13 cellular contexts compared by ENCODE assay signal in the genomic region with DNA sequence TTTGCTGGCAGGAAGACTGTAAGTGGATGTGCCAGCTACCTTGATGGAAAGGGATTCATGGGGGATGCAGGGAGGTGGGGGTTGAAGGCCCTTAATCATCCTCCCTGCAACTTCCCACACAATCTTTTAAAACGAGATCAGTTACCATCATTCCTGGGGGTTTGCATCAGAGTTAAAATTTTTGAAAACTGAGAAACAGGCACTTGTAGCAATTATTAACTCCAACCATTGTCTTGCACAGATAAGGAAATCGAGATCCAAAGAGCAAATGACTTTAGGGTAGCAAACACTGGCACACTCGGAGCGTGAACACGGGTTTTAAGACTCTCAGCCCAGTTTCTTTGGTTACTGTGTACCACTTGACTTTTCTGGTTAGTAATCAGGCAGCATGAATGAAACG.
"Had no signal": no experiment of that assay in that cellular context is flagged by ENCODE, and none has a peak within 500 bp of the region (broad histone marks: within the 10 kb centered on the region; RNA-seq: fewer than 3 reads in every experiment).

No MANE protein-coding gene starts in this region.

- ATAC-seq: heart left ventricle, left colon had no signal

- H3K27me3 Mint-ChIP-seq: activated naive CD8-positive, alpha-beta T cell treated with anti-CD3 and anti-CD28 coated beads for 36 hours had no signal

- H3K4me3 Mint-ChIP-seq: activated naive CD8-positive, alpha-beta T cell treated with anti-CD3 and anti-CD28 coated beads for 36 hours; activated T-helper 1 cell treated with anti-CD3 and anti-CD28 coated beads, Interleukin-12 subunit alpha, Interleukin-12 subunit beta, Interleukin-2, Interleukin-4 antibody, amounts not matched to agents 30 ng/mL and 10 ng/mL and 1 ng/mL, durations not matched to agents 14 hours and 24 hours and 36 hours; immature natural killer cell; mesothelial cell of epicardium; T-helper 2 cell treated with Interferon-gamma antibody and Interleukin-4, amounts not matched to agents 5 μg/mL and 100 μg/mL, for 36 hours had no signal

- H3K27ac Mint-ChIP-seq: activated naive CD8-positive, alpha-beta T cell treated with anti-CD3 and anti-CD28 coated beads for 36 hours; activated T-helper 1 cell treated with anti-CD3 and anti-CD28 coated beads, Interleukin-12 subunit alpha, Interleukin-12 subunit beta, Interleukin-2, Interleukin-4 antibody, amounts not matched to agents 30 ng/mL and 10 ng/mL and 1 ng/mL, durations not matched to agents 14 hours and 24 hours and 36 hours; immature natural killer cell; mesothelial cell of epicardium; T-helper 2 cell treated with Interferon-gamma antibody and Interleukin-4, amounts not matched to agents 5 μg/mL and 100 μg/mL, for 36 hours had no signal

- DNase-seq: activated naive CD8-positive, alpha-beta T cell treated with anti-CD3 and anti-CD28 coated beads for 36 hours; cerebellar nuclear complex; effector CD8-positive, alpha-beta T cell; heart left ventricle; immature natural killer cell; left colon; stimulated activated CD4-positive, alpha-beta T cell treated with anti-CD3 and anti-CD28 coated beads, Interleukin-15, amount 100 ng/mL, for 24 hours; stimulated activated CD4-positive, alpha-beta T cell treated with anti-CD3 and anti-CD28 coated beads, Interleukin-4, amount 100 ng/mL, for 24 hours; stimulated activated naive CD4-positive, alpha-beta T cell treated with Interleukin-2 at 50 U/mL for 16 hours; uterus had no signal

- H3K9me3 Mint-ChIP-seq: activated naive CD8-positive, alpha-beta T cell treated with anti-CD3 and anti-CD28 coated beads for 36 hours; activated T-helper 1 cell treated with anti-CD3 and anti-CD28 coated beads, Interleukin-12 subunit alpha, Interleukin-12 subunit beta, Interleukin-2, Interleukin-4 antibody, amounts not matched to agents 30 ng/mL and 10 ng/mL and 1 ng/mL, durations not matched to agents 14 hours and 24 hours and 36 hours; immature natural killer cell; mesothelial cell of epicardium; T-helper 2 cell treated with Interferon-gamma antibody and Interleukin-4, amounts not matched to agents 5 μg/mL and 100 μg/mL, for 36 hours had no signal

- H3K4me1 Mint-ChIP-seq: activated naive CD8-positive, alpha-beta T cell treated with anti-CD3 and anti-CD28 coated beads for 36 hours had no signal
